Comparison of ENCODE assay signal across 16 cellular contexts in the genomic region with DNA sequence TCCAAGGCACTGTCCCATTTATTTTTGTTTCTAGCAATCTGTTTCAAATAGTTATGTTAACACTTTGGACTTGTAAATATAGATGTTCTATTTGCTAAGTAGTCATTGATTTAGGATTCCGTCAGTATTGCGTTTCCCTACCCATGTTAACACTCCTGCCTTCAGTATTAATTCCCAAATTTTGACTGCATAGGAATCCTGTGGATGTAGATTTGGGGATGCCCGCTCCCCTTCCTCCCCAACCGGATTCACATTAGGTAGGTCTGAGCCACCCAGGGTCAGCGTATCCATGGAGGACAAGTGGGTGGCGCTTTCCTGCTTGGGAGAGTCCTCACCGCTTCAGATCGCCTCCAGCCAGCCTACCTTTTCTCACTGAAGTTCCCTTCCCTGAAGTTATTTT. TPM values are rescaled to one million over a fixed set of nuclear protein-coding genes. Genes with fewer than 3 reads are reported as not detected.
DNase-seq lines count a peak whose midpoint lies in the region; ATAC-seq, FAIRE-seq and TF ChIP-seq lines count a peak whose summit lies in the region.
"Had no signal": no experiment of that assay in that cellular context is flagged by ENCODE, and none has a peak within 500 bp of the region (broad histone marks: within the 10 kb centered on the region; RNA-seq: fewer than 3 reads in every experiment).

No MANE protein-coding gene starts in this region.

- H2AFZ ChIP-seq in H1 (ENCODE audit: low read length) (0 out of 2 replicates have a peak overlapping the region, but pooled peaks have one; percentile 19), MM.1S (ENCODE audit: low read length) (no peak overlapping the region)

- peak overlapping the region; percentile 41 for H4K91ac ChIP-seq in H1 (replicated peaks; ENCODE audit: insufficient read length, low read length)

- H3K9me3 Mint-ChIP-seq in nephron progenitor cell: no peaks in the 10 kb centered on the region
- H3K9me3 Mint-ChIP-seq in type B pancreatic cell: no peaks in the 10 kb centered on the region

- H3K23ac ChIP-seq in H1 (ENCODE audit: insufficient read length): no peak overlapping the region

- FAIRE-seq in H1 (lab: Jason Lieb, UNC): no peak
- FAIRE-seq: A549 had no signal

- no peaks in the 10 kb centered on the region for H3K36me3 Mint-ChIP-seq in nephron progenitor cell (ENCODE audit: low read depth)
- no peaks in the 10 kb centered on the region for H3K36me3 Mint-ChIP-seq in type B pancreatic cell
- H3K36me3 Mint-ChIP-seq: CD14-positive monocyte had no signal

- no peak for TF ChIP-seq EP300 in H1 (IDR thresholded peaks at IDR 0.05; ENCODE audit: borderline replicate concordance in 1 of 2, low read depth in 2 of 2, low read length in 2 of 2)

- H3K56ac ChIP-seq in H1 (replicated peaks; ENCODE audit: insufficient read length, low read depth, low read length): no peak overlapping the region

- H2BK12ac ChIP-seq in H1 (ENCODE audit: low read depth, low read length): peak overlapping the region; percentile 40; the same call in 1 of the 2 replicates

- no peak overlapping the region for H3K18ac ChIP-seq in H1 (ENCODE audit: extremely low read depth, low read length)

- H3K27me3 Mint-ChIP-seq in nephron progenitor cell (ENCODE audit: low read depth, poor library complexity): peaks cover 10% of the 10 kb centered on the region
- H3K27me3 Mint-ChIP-seq in type B pancreatic cell: peaks cover 11% of the 10 kb centered on the region

- peak overlapping the region; percentile 36; the same call in 1 of the 2 replicates for H2BK15ac ChIP-seq in H1 (ENCODE audit: low read length)

- H3K23me2 ChIP-seq in H1 (ENCODE audit: low read depth, low read length): no peaks in the 10 kb centered on the region

- DNase-seq in left ventricle myocardium inferior (no peak), right cardiac atrium (no peak), H1 (ENCODE audit: low read depth in 1 of 2, low spot score in 2 of 2) (no peak), nephron progenitor cell (no peak), type B pancreatic cell (ENCODE audit: extremely low spot score, unreplicated experiment) (no peak), MM.1S (no peak), HuH-7.5 (ENCODE audit: low spot score) (no peak), UCSD-AML1 (lab: John Stamatoyannopoulos, UW; ENCODE audit: unreplicated experiment) (no peak)
- DNase-seq: KBM-7, NCI-H1436 treated with DMSO at 0.1 percent for 48 hours, NCI-H2029 treated with DMSO at 0.1 percent for 48 hours, NCI-H748 treated with DMSO at 0.1 percent for 48 hours had no signal

- H3K79me1 ChIP-seq in H1 (ENCODE audit: low read depth, low read length): no peaks in the 10 kb centered on the region

- H2BK20ac ChIP-seq in H1 (ENCODE audit: low read length): peak overlapping the region; percentile 64; the same call in 1 of the 2 replicates

- H3K14ac ChIP-seq in H1 (ENCODE audit: insufficient read length): no peak overlapping the region

- TF ChIP-seq CTCF in left ventricle myocardium inferior (IDR thresholded peaks at IDR 0.05; ENCODE audit: borderline replicate concordance): no peak
- no peak for TF ChIP-seq CTCF in H1 (IDR thresholded peaks at IDR 0.05; ENCODE audit: control extremely low read depth in 1 of 3, insufficient read depth in 1 of 3, low read depth in 1 of 3, low read length in 3 of 3)
- no peak for TF ChIP-seq CTCF in nephron progenitor cell (IDR thresholded peaks at IDR 0.05)
- TF ChIP-seq CTCF in type B pancreatic cell (conservative IDR thresholded peaks at IDR 0.05): no peak
- TF ChIP-seq CTCF in MM.1S (IDR thresholded peaks at IDR 0.05; ENCODE audit: low read length): no peak

- H3K4me1 Mint-ChIP-seq in nephron progenitor cell (peaks cover 56% of the 10 kb centered on the region), type B pancreatic cell (ENCODE audit: unreplicated experiment) (peaks cover 63% of the 10 kb centered on the region)
- H3K4me1 Mint-ChIP-seq: CD14-positive monocyte had no signal

- TF ChIP-seq RAD21 in H1 (IDR thresholded peaks at IDR 0.05 in 1 of 2, conservative IDR thresholded peaks at IDR 0.05 in 1 of 2; ENCODE audit: low read depth in 2 of 2, low read length in 2 of 2): no peak

- H4K5ac ChIP-seq in H1 (ENCODE audit: insufficient read length, low read depth, low read length): peak overlapping the region; percentile 57

- no peak overlapping the region for H4K8ac ChIP-seq in H1 (ENCODE audit: extremely low read depth, insufficient read depth, low read length)

- 0 out of 2 replicates have a peak overlapping the region, but pooled peaks have one; percentile 30 for H2BK5ac ChIP-seq in H1 (ENCODE audit: low read depth, low read length)

- H3K36me3 ChIP-seq in left ventricle myocardium inferior (no peaks in the 10 kb centered on the region), H1 (ENCODE audit: control insufficient read depth in 2 of 4, insufficient read depth in 4 of 4, low read length in 3 of 4) (no peaks in the 10 kb centered on the region), MM.1S (replicated peaks; ENCODE audit: insufficient read depth, low read length) (no peaks in the 10 kb centered on the region)
- H3K36me3 ChIP-seq: SJSA1 had no signal

- H3F3A ChIP-seq in MM.1S (ENCODE audit: insufficient read depth, low read length): peaks cover 14% of the 10 kb centered on the region

- no peak for TF ChIP-seq POLR2A in H1 (IDR thresholded peaks at IDR 0.05; ENCODE audit: control extremely low read depth in 1 of 2, low read depth in 2 of 2, low read length in 2 of 2)

- H3K27ac ChIP-seq in left ventricle myocardium inferior (replicated peaks) (peak overlapping the region; percentile 90), right cardiac atrium (ENCODE audit: low read length) (no peak overlapping the region), H1 (ENCODE audit: low read depth, low read length) (no peak overlapping the region), MM.1S (ENCODE audit: low read length) (no peak overlapping the region)
- H3K27ac ChIP-seq: A549, SJSA1 had no signal

- no peak overlapping the region for H3K4ac ChIP-seq in H1 (replicated peaks; ENCODE audit: insufficient read length, low read depth, low read length)

- no peak for ATAC-seq in right cardiac atrium
- ATAC-seq: A549, HCT116 had no signal

- H3K4me3 Mint-ChIP-seq in nephron progenitor cell (no peak overlapping the region), type B pancreatic cell (peak overlapping the region; percentile 50)
- H3K4me3 Mint-ChIP-seq: CD14-positive monocyte had no signal

- H3K9ac ChIP-seq in H1 (replicated peaks in 1 of 4; ENCODE audit: extremely low read depth in 1 of 4, low read depth in 3 of 4, low read length in 3 of 4): no peak overlapping the region
- H3K9ac ChIP-seq in MM.1S (ENCODE audit: low read length): no peak overlapping the region

- H4K20me1 ChIP-seq in H1 (replicated peaks in 1 of 2; ENCODE audit: control insufficient read depth in 1 of 2, insufficient read depth in 2 of 2, low read length in 2 of 2) (no peaks in the 10 kb centered on the region), MM.1S (ENCODE audit: insufficient read depth, low read length) (no peaks in the 10 kb centered on the region)

- H3K4me2 ChIP-seq in H1 (ENCODE audit: insufficient read depth in 1 of 2, low read depth in 2 of 2, low read length in 2 of 2) (no peak overlapping the region), MM.1S (ENCODE audit: low read depth, low read length) (no peak overlapping the region)
- H3K4me2 ChIP-seq: A549 had no signal

- POLR2A ChIA-PET in H1 (lab: Charles Lee; ENCODE audit: partially characterized antibody): no interaction called here

- H3K27ac Mint-ChIP-seq in nephron progenitor cell: peak overlapping the region; percentile 26
- H3K27ac Mint-ChIP-seq in type B pancreatic cell: peak overlapping the region; percentile 51

- peak overlapping the region; percentile 55 for H2BK120ac ChIP-seq in H1 (replicated peaks; ENCODE audit: low read depth, low read length)

- H3K4me1 ChIP-seq in left ventricle myocardium inferior (peaks cover 21% of the 10 kb centered on the region), right cardiac atrium (ENCODE audit: control insufficient read depth, insufficient read depth, low read length) (no peaks in the 10 kb centered on the region), H1 (replicated peaks in 1 of 4; ENCODE audit: control insufficient read depth in 3 of 4, insufficient read depth in 4 of 4, low read length in 3 of 4) (peaks cover 5 to 18% (median 14%) of the 10 kb centered on the region in 4 experiments; a peak in 6 of 7 replicates), MM.1S (ENCODE audit: low read length) (peaks cover 13% of the 10 kb centered on the region; the same call in 1 of the 2 replicates)
- H3K4me1 ChIP-seq: A549, SJSA1 had no signal

- no peak overlapping the region for H3K4me3 ChIP-seq in left ventricle myocardium inferior
- H3K4me3 ChIP-seq in right cardiac atrium (ENCODE audit: low read length): no peak overlapping the region
- no peak overlapping the region for H3K4me3 ChIP-seq in H1 (ENCODE audit: extremely low read depth in 1 of 4, insufficient read depth in 2 of 4, low read depth in 3 of 4, low read length in 4 of 4)
- H3K4me3 ChIP-seq in MM.1S (ENCODE audit: low read length): no peak overlapping the region
- H3K4me3 ChIP-seq: A549, SJSA1 had no signal

- H3K27me3 ChIP-seq in left ventricle myocardium inferior (ENCODE audit: low read depth): no peaks in the 10 kb centered on the region
- no peaks in the 10 kb centered on the region for H3K27me3 ChIP-seq in right cardiac atrium (ENCODE audit: control insufficient read depth, insufficient read depth)
- H3K27me3 ChIP-seq in H1 (replicated peaks in 1 of 4; ENCODE audit: control insufficient read depth in 3 of 4, extremely low read depth in 1 of 4, insufficient read depth in 3 of 4, low read length in 3 of 4): no peaks in the 10 kb centered on the region
- H3K27me3 ChIP-seq in MM.1S (replicated peaks; ENCODE audit: insufficient read depth, low read length): 0 out of 2 replicates have a peak, but pooled peaks cover 5% of the 10 kb centered on the region
- H3K27me3 ChIP-seq: SJSA1 had no signal

- CTCF ChIA-PET in H1 (lab: Charles Lee; ENCODE audit: partially characterized antibody): no interaction called here

- H3K79me2 ChIP-seq in H1 (ENCODE audit: control insufficient read depth in 1 of 2, insufficient read depth in 2 of 2, low read length in 2 of 2) (no peaks in the 10 kb centered on the region), MM.1S (ENCODE audit: low read length) (no peaks in the 10 kb centered on the region)

- 96% methylated on average over 8 of the region's 8 CpGs for WGBS in right cardiac atrium
- 90% methylated on average over 8 of the region's 8 CpGs; no CpG with 5 or more reads in 1 of the 2 experiments for WGBS in H1 (ENCODE audit: extremely low coverage in 1 of 2, insufficient coverage in 1 of 2, insufficient read length in 1 of 2, insufficient replicate concordance in 2 of 2, low coverage in 1 of 2, low lambda C conversion rate in 2 of 2, missing lambda C conversion rate in 1 of 2), 2 experiments

- intact Hi-C loops in left ventricle myocardium inferior (cut with micrococcal nuclease): no loop called here
- intact Hi-C loops in right cardiac atrium (cut with DNase I): loop anchor here in 1 of 4 donors (10.0 kb wide), 1 partner anchor 168 kb away; no protein-coding TSS in a partner anchor

- H3K9me3 ChIP-seq in left ventricle myocardium inferior (replicated peaks) (no peaks in the 10 kb centered on the region), right cardiac atrium (ENCODE audit: control insufficient read depth, low read length) (no peaks in the 10 kb centered on the region), H1 (ENCODE audit: insufficient read depth in 2 of 2, low read depth in 1 of 2, low read length in 1 of 2) (no peaks in the 10 kb centered on the region), MM.1S (replicated peaks; ENCODE audit: insufficient read depth, low read length) (no peaks in the 10 kb centered on the region)
- H3K9me3 ChIP-seq: A549, SJSA1 had no signal

- H3K9me2 ChIP-seq in MM.1S (replicated peaks; ENCODE audit: insufficient read depth, low read length): no peaks in the 10 kb centered on the region

- H2AK5ac ChIP-seq in H1 (ENCODE audit: low read depth, low read length): no peak overlapping the region

RNA-seq across cellular contexts. Expression of a gene that starts 1.1 kb away (rescaled TPM):
- 1,282 TPM for total RNA-seq in left ventricle myocardium inferior
- total RNA-seq in right cardiac atrium: 100 to 1,000 TPM; 578 to 776 (median 669) TPM
- 181 TPM for polyA plus RNA-seq in right cardiac atrium
- 73.0 and 75.8 TPM in 2 replicates for total RNA-seq in H1 (2021; fragmentation: NEBNext Ultra II Directional; extraction: Animal tissue kit (Norgen Biotek cat#: 25700))
- 37.4 and 87.1 TPM in 2 replicates for polyA plus RNA-seq in H1 (2011; rRNA removed)
- polyA plus RNA-seq in H1 (2011; cell fraction: cytosol; rRNA removed): 34.5 TPM
- 96.7 TPM for polyA plus RNA-seq in H1 (2011; cell fraction: nucleus; rRNA removed)
- 46.3 to 72.9 TPM (median 63.2 TPM) in 4 replicates for polyA plus RNA-seq in H1 (2012, experiment 1 of 2)
- polyA plus RNA-seq in H1 (2012, experiment 2 of 2): 12.5 TPM
- 80.9 TPM for polyA plus RNA-seq in H1 (2013, experiment 1 of 2)
- 79.9 TPM for polyA plus RNA-seq in H1 (2013, experiment 2 of 2)
- 136 and 328 TPM in 2 replicates for polyA minus RNA-seq in H1 (2011; rRNA and poly(A)+ RNA removed)
- 49.0 TPM for polyA minus RNA-seq in H1 (2011; cell fraction: cytosol; rRNA and poly(A)+ RNA removed)
- polyA minus RNA-seq in H1 (2011; cell fraction: nucleus; rRNA and poly(A)+ RNA removed): 200 TPM
- total RNA-seq in type B pancreatic cell (ENCODE audit: low replicate concordance): 22.6 and 43.2 TPM in 2 replicates
- polyA plus RNA-seq: CD14-positive monocyte had no signal
